Comparison of ENCODE assay signal across 18 cellular contexts in the genomic region with DNA sequence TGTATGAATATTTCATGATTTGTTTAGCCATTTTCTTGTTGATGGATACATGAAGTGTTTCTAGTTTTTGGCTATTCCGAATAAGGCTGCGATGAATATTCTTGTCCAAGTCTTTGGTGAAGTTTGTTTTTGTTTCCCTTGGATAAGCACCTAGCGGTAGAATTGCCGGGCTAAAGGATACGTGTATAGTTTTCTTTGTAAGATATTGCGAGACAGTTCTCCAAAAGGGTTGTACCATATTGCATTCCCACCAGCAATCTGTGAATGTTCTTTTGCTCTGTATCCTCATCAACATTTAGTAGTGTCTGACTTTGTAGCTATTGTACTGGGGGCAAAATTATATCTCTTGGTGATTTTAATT.
A peak's percentile ranks its signal among the peaks of the same experiment; 100 is the strongest.
DNase-seq lines count a peak whose midpoint lies in the region; ATAC-seq, FAIRE-seq and TF ChIP-seq lines count a peak whose summit lies in the region.
"Had no signal": no experiment of that assay in that cellular context is flagged by ENCODE, and none has a peak within 500 bp of the region (broad histone marks: within the 10 kb centered on the region; RNA-seq: fewer than 3 reads in every experiment).

No MANE protein-coding gene starts in this region.

- H3K36me3 ChIP-seq in HepG2 (replicated peaks in 1 of 2; ENCODE audit: control insufficient read depth in 1 of 2, insufficient read depth in 2 of 2, low read length in 2 of 2): peaks cover 5 to 35% of the 10 kb centered on the region in 2 experiments
- peaks cover 0 to 4% (median 0%) of the 10 kb centered on the region in 4 donors for H3K36me3 ChIP-seq in right lobe of liver
- H3K36me3 ChIP-seq: HAP-1 had no signal

- no peaks in the 10 kb centered on the region for H4K20me1 ChIP-seq in HepG2 (ENCODE audit: insufficient read depth, low read length)

- TF ChIP-seq CTCF in HepG2 (CRISPR knock-in tag; IDR thresholded peaks at IDR 0.05) (no peak), right lobe of liver (IDR thresholded peaks at IDR 0.05) (no peak)

- H3K27ac ChIP-seq in HepG2 (ENCODE audit: extremely low read length, insufficient read depth, low read length) (no peak overlapping the region), right lobe of liver (no peak overlapping the region)
- H3K27ac ChIP-seq: 22Rv1, A549, C4-2B, GM23248 had no signal

- POLR2A ChIA-PET in HepG2 (lab: Yijun Ruan, JAX): no interaction called here

- BruUV-seq in HepG2 (replicated peaks; lab: Mats Ljungman, UMichigan): no TSS peak

- intact Hi-C loops in HepG2 (cut with micrococcal nuclease; ENCODE audit: unreplicated experiment): no loop called here
- intact Hi-C loops in right lobe of liver (cut with DNase I): no loop called here
- intact Hi-C loops in sciatic nerve (cut with DNase I): no loop called here

- H3K27me3 ChIP-seq in HepG2 (ENCODE audit: control insufficient read depth in 1 of 2, insufficient read depth in 2 of 2, low read length in 2 of 2): no peaks in the 10 kb centered on the region
- H3K27me3 ChIP-seq in right lobe of liver: no peaks in the 10 kb centered on the region

- peak; percentile 18 for FAIRE-seq in HepG2 (lab: Jason Lieb, UNC)
- FAIRE-seq: A549, GM12892, GM18507 had no signal

- no peak overlapping the region for H2AFZ ChIP-seq in HepG2 (ENCODE audit: low read length)
- H2AFZ ChIP-seq: GM23248 had no signal

- WGBS in HepG2 (ENCODE audit: low lambda C conversion rate): 99% methylated on average over 6 of the region's 6 CpGs
- 94% methylated on average over 6 of the region's 6 CpGs for WGBS in right lobe of liver (ENCODE audit: insufficient coverage, low coverage, low lambda C conversion rate, missing lambda C conversion rate)

- no peaks in the 10 kb centered on the region for H3K79me2 ChIP-seq in HepG2 (ENCODE audit: insufficient read depth, low read length)

- DNase-seq in HepG2 (ENCODE audit: low spot score) (no peak), right lobe of liver (no peak), iris pigment epithelial cell (ENCODE audit: low read depth) (peak; percentile 36), sciatic nerve (ENCODE audit: low spot score) (no peak), germinal center (ENCODE audit: low spot score) (no peak), middle frontal gyrus (ENCODE audit: extremely low spot score, low spot score) (no peak)
- DNase-seq: AML-193; CD4-positive, alpha-beta T cell; DMS79; GDM1; GM23248 had no signal

- in situ Hi-C loops in HepG2 (cut with HindIII; ENCODE audit: extremely low pct_ligation_motif_present, low pct_unique_long_range_greater_than_20kb): no loop called here

- ATAC-seq in HepG2: no peak
- no peak for ATAC-seq in right lobe of liver
- peak; percentile 73 for ATAC-seq in sciatic nerve
- no peak for ATAC-seq in esophagus mucosa
- ATAC-seq: A549 had no signal

- H3K4me2 ChIP-seq in HepG2 (ENCODE audit: low read depth, low read length): no peak overlapping the region
- H3K4me2 ChIP-seq: A549 had no signal

- TF ChIP-seq EP300 in HepG2 (IDR thresholded peaks at IDR 0.05; ENCODE audit: low read depth in 2 of 2, low read length in 2 of 2) (no peak), HepG2 (CRISPR knock-in tag; IDR thresholded peaks at IDR 0.05; ENCODE audit: borderline replicate concordance) (no peak)

- H3K4me1 ChIP-seq in HepG2 (ENCODE audit: insufficient read depth, low read length) (no peaks in the 10 kb centered on the region), right lobe of liver (no peaks in the 10 kb centered on the region)
- H3K4me1 ChIP-seq: A549, HAP-1 had no signal

- CTCF ChIA-PET in HepG2 (lab: Yijun Ruan, JAX; ENCODE audit: low intra/inter-chr PET ratio, low total read pairs): no interaction called here

- H3K4me3 ChIP-seq in HepG2 (replicated peaks in 1 of 3; ENCODE audit: insufficient read depth in 1 of 3, low read depth in 2 of 3, low read length in 3 of 3) (no peak overlapping the region), right lobe of liver (no peak overlapping the region)
- H3K4me3 ChIP-seq: A549, GM23248, HAP-1 had no signal

- no peak overlapping the region for H3K9ac ChIP-seq in HepG2 (ENCODE audit: insufficient read depth, low read depth, low read length)
- H3K9ac ChIP-seq: GM23248 had no signal

- TF ChIP-seq POLR2A in HepG2 (IDR thresholded peaks at IDR 0.05; ENCODE audit: insufficient read depth in 1 of 2, low read depth in 2 of 2, low read length in 2 of 2): no peak
- TF ChIP-seq POLR2A in right lobe of liver (IDR thresholded peaks at IDR 0.05): no peak

- no peaks in the 10 kb centered on the region for H3K9me3 ChIP-seq in HepG2 (ENCODE audit: low read length)
- H3K9me3 ChIP-seq in right lobe of liver: no peaks in the 10 kb centered on the region
- H3K9me3 ChIP-seq: A549, HAP-1 had no signal

- no peak for TF ChIP-seq RAD21 in HepG2 (CRISPR knock-in tag; IDR thresholded peaks at IDR 0.05)

TF ChIP-seq in HepG2, 621 proteins besides CTCF, POLR2A, EP300 and RAD21:
- TF ChIP-seq, protein P1, sequence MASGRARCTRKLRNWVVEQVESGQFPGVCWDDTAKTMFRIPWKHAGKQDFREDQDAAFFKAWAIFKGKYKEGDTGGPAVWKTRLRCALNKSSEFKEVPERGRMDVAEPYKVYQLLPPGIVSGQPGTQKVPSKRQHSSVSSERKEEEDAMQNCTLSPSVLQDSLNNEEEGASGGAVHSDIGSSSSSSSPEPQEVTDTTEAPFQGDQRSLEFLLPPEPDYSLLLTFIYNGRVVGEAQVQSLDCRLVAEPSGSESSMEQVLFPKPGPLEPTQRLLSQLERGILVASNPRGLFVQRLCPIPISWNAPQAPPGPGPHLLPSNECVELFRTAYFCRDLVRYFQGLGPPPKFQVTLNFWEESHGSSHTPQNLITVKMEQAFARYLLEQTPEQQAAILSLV (CRISPR knock-in tag; IDR thresholded peaks at IDR 0.05; ENCODE audit: borderline replicate concordance): no peak
- TF ChIP-seq, protein P2, sequence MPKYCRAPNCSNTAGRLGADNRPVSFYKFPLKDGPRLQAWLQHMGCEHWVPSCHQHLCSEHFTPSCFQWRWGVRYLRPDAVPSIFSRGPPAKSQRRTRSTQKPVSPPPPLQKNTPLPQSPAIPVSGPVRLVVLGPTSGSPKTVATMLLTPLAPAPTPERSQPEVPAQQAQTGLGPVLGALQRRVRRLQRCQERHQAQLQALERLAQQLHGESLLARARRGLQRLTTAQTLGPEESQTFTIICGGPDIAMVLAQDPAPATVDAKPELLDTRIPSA (CRISPR knock-in tag; IDR thresholded peaks at IDR 0.05; ENCODE audit: borderline replicate concordance): no peak
- TF ChIP-seq, protein P3, sequence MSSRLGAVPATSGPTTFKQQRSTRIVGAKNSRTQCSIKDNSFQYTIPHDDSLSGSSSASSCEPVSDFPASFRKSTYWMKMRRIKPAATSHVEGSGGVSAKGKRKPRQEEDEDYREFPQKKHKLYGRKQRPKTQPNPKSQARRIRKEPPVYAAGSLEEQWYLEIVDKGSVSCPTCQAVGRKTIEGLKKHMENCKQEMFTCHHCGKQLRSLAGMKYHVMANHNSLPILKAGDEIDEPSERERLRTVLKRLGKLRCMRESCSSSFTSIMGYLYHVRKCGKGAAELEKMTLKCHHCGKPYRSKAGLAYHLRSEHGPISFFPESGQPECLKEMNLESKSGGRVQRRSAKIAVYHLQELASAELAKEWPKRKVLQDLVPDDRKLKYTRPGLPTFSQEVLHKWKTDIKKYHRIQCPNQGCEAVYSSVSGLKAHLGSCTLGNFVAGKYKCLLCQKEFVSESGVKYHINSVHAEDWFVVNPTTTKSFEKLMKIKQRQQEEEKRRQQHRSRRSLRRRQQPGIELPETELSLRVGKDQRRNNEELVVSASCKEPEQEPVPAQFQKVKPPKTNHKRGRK (CRISPR knock-in tag; IDR thresholded peaks at IDR 0.05): no peak
- TF ChIP-seq NCOA5 (CRISPR knock-in tag; IDR thresholded peaks at IDR 0.05): no peak
- no peak for TF ChIP-seq PHF5A (CRISPR knock-in tag; IDR thresholded peaks at IDR 0.05; ENCODE audit: low read depth, unreplicated experiment)
- no peak for TF ChIP-seq CEBPG (CRISPR knock-in tag; IDR thresholded peaks at IDR 0.05)
- TF ChIP-seq ZNF547 (CRISPR knock-in tag; IDR thresholded peaks at IDR 0.05): no peak
- TF ChIP-seq ZNF556 (CRISPR knock-in tag; IDR thresholded peaks at IDR 0.05; ENCODE audit: borderline replicate concordance): no peak
- TF ChIP-seq ATAD3A (CRISPR knock-in tag; IDR thresholded peaks at IDR 0.05): no peak
- TF ChIP-seq JUN (CRISPR knock-in tag; IDR thresholded peaks at IDR 0.05): no peak
